ENCODE assay signal across 40 cellular contexts in the genomic region with DNA sequence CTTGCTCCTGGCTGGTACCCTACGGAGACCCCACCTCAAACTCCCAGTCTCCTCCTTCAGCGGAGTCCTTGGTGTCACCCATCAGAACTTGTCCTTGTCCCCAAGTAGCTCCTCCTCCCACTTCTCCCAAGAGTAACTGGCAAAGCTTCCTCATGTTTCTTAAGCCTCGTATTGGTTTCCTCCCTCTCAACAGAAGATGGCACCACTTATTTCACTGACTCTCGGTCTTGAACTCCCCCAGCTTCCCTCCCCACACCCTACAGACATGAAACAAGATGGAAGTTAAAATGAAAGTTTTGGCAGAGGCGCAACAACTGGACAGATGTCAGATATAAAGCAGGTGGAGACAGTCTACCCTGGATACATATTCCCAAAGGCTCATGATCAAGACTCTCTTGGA. TPM values are rescaled to one million over a fixed set of nuclear protein-coding genes. Genes with fewer than 3 reads are reported as not detected.
"Had no signal": no experiment of that assay in that cellular context is flagged by ENCODE, and none has a peak within 500 bp of the region (broad histone marks: within the 10 kb centered on the region; RNA-seq: fewer than 3 reads in every experiment).

No MANE protein-coding gene starts in this region.

- H3K9me3 Mint-ChIP-seq: activated CD4-positive, alpha-beta memory T cell treated with anti-CD3 and anti-CD28 coated beads for 36 hours; activated CD4-positive, alpha-beta T cell treated with anti-CD3 and anti-CD28 coated beads, Interleukin-2, amount 10 ng/mL, durations not matched to agents 24 days and 14 days; activated T-helper 1 cell treated with anti-CD3 and anti-CD28 coated beads, Interleukin-12 subunit alpha, Interleukin-12 subunit beta, Interleukin-2, Interleukin-4 antibody, amounts not matched to agents 30 ng/mL and 10 ng/mL and 1 ng/mL, durations not matched to agents 14 hours and 24 hours and 36 hours; natural killer cell; stimulated activated memory B cell treated with anti-CD40 and anti-IgM and Interleukin-4, amounts not matched to agents 10 μg/mL and 1 μg/mL and 100 μg/mL, for 72 hours; stimulated activated naive CD8-positive, alpha-beta T cell treated with anti-CD3 and anti-CD28 coated beads, Interleukin-15, amount 100 ng/mL, for 72 hours; type B pancreatic cell had no signal

- DNase-seq: activated CD4-positive, alpha-beta memory T cell treated with anti-CD3 and anti-CD28 coated beads for 36 hours; activated CD4-positive, alpha-beta T cell treated with anti-CD3 and anti-CD28 coated beads, Interleukin-2, amount 10 ng/mL, durations not matched to agents 24 days and 14 days; activated CD4-positive, CD25-positive, alpha-beta regulatory T cell treated with anti-CD3 and anti-CD28 coated beads, Interleukin-2, amount 50 U/mL, for 72 hours; activated CD8-positive, alpha-beta memory T cell treated with anti-CD3 and anti-CD28 coated beads, Interleukin-2, amount 50 U/mL, for 4 hours; activated gamma-delta T cell; activated naive CD4-positive, alpha-beta T cell treated with anti-CD3 and anti-CD28 coated beads, Interleukin-2, amount 50 U/mL, for 16 hours; activated T-cell treated with anti-CD3 and anti-CD28 coated beads, Interleukin-2, amount 50 U/mL, for 1 hour; effector CD8-positive, alpha-beta T cell; esophagus squamous epithelium; foreskin melanocyte; heart right ventricle; kidney glomerular epithelial cell; mesendoderm; natural killer cell; occipital lobe; stimulated activated CD4-positive, alpha-beta T cell treated with anti-CD3 and anti-CD28 coated beads, Interleukin-1b, Interleukin-23, amount 100 ng/mL, for 48 hours; stimulated activated CD4-positive, alpha-beta T cell treated with anti-CD3 and anti-CD28 coated beads, Interleukin-4, amount 100 ng/mL, for 4 hours; stimulated activated CD8-positive, alpha-beta memory T cell treated with anti-CD3 and anti-CD28 coated beads, Interleukin-4, amount 100 ng/mL, for 48 hours; stimulated activated naive CD8-positive, alpha-beta T cell treated with anti-CD3 and anti-CD28 coated beads, Interleukin-15, amount 100 ng/mL, for 72 hours; substantia nigra; T-helper 9 cell; uterus had no signal

- FAIRE-seq: bronchial epithelial cell, colon, endometrium had no signal

- H3K27me3 ChIP-seq: esophagus squamous epithelium, heart right ventricle, neural progenitor cell, right atrium auricular region, uterus had no signal

- H3K9me3 ChIP-seq: esophagus squamous epithelium, heart right ventricle, right atrium auricular region, uterus had no signal

- H3K4me3 ChIP-seq: esophagus squamous epithelium, heart right ventricle, lung, neural progenitor cell, right atrium auricular region, smooth muscle cell, uterus had no signal

- H3K4me1 Mint-ChIP-seq: activated CD4-positive, alpha-beta T cell treated with anti-CD3 and anti-CD28 coated beads, Interleukin-2, amount 10 ng/mL, durations not matched to agents 24 days and 14 days; natural killer cell; stimulated activated memory B cell treated with anti-CD40 and anti-IgM and Interleukin-4, amounts not matched to agents 10 μg/mL and 1 μg/mL and 100 μg/mL, for 72 hours; stimulated activated naive CD8-positive, alpha-beta T cell treated with anti-CD3 and anti-CD28 coated beads, Interleukin-15, amount 100 ng/mL, for 72 hours had no signal

- H3K27ac ChIP-seq: epithelial cell of prostate, heart right ventricle, neural progenitor cell, parathyroid adenoma, right atrium auricular region, uterus had no signal

- H3K4me3 Mint-ChIP-seq: activated CD4-positive, alpha-beta memory T cell treated with anti-CD3 and anti-CD28 coated beads for 36 hours; activated CD4-positive, alpha-beta T cell treated with anti-CD3 and anti-CD28 coated beads, Interleukin-2, amount 10 ng/mL, durations not matched to agents 24 days and 14 days; activated T-helper 1 cell treated with anti-CD3 and anti-CD28 coated beads, Interleukin-12 subunit alpha, Interleukin-12 subunit beta, Interleukin-2, Interleukin-4 antibody, amounts not matched to agents 30 ng/mL and 10 ng/mL and 1 ng/mL, durations not matched to agents 14 hours and 24 hours and 36 hours; natural killer cell; neural progenitor cell; stimulated activated memory B cell treated with anti-CD40 and anti-IgM and Interleukin-4, amounts not matched to agents 10 μg/mL and 1 μg/mL and 100 μg/mL, for 72 hours; stimulated activated naive CD8-positive, alpha-beta T cell treated with anti-CD3 and anti-CD28 coated beads, Interleukin-15, amount 100 ng/mL, for 72 hours; type B pancreatic cell had no signal

- H3K27ac Mint-ChIP-seq: activated CD4-positive, alpha-beta memory T cell treated with anti-CD3 and anti-CD28 coated beads for 36 hours; activated CD4-positive, alpha-beta T cell treated with anti-CD3 and anti-CD28 coated beads, Interleukin-2, amount 10 ng/mL, durations not matched to agents 24 days and 14 days; activated T-helper 1 cell treated with anti-CD3 and anti-CD28 coated beads, Interleukin-12 subunit alpha, Interleukin-12 subunit beta, Interleukin-2, Interleukin-4 antibody, amounts not matched to agents 30 ng/mL and 10 ng/mL and 1 ng/mL, durations not matched to agents 14 hours and 24 hours and 36 hours; neural progenitor cell; stimulated activated memory B cell treated with anti-CD40 and anti-IgM and Interleukin-4, amounts not matched to agents 10 μg/mL and 1 μg/mL and 100 μg/mL, for 72 hours; stimulated activated naive CD8-positive, alpha-beta T cell treated with anti-CD3 and anti-CD28 coated beads, Interleukin-15, amount 100 ng/mL, for 72 hours; type B pancreatic cell had no signal

- H3K36me3 ChIP-seq: neural progenitor cell, right atrium auricular region, uterus had no signal

- H3K4me1 ChIP-seq: uterus had no signal

- ATAC-seq: heart right ventricle; left lobe of liver; natural killer cell; stimulated activated memory B cell treated with anti-CD40 and anti-IgM and Interleukin-4, amounts not matched to agents 10 μg/mL and 1 μg/mL and 100 μg/mL, for 72 hours; stimulated activated naive CD8-positive, alpha-beta T cell treated with anti-CD3 and anti-CD28 coated beads, Interleukin-15, amount 100 ng/mL, for 72 hours had no signal

- H3K36me3 Mint-ChIP-seq: activated CD4-positive, alpha-beta memory T cell treated with anti-CD3 and anti-CD28 coated beads for 36 hours; natural killer cell; stimulated activated memory B cell treated with anti-CD40 and anti-IgM and Interleukin-4, amounts not matched to agents 10 μg/mL and 1 μg/mL and 100 μg/mL, for 72 hours; type B pancreatic cell had no signal

RNA-seq across cellular contexts. Expression of a gene that starts 13.4 kb away (rescaled TPM):
- total RNA-seq: activated CD4-positive, alpha-beta memory T cell treated with anti-CD3 and anti-CD28 coated beads for 36 hours; activated CD4-positive, alpha-beta T cell treated with anti-CD3 and anti-CD28 coated beads, Interleukin-2, amount 10 ng/mL, durations not matched to agents 24 days and 14 days; activated CD8-positive, alpha-beta memory T cell treated with anti-CD3 and anti-CD28 coated beads for 36 hours; activated T-helper 1 cell treated with anti-CD3 and anti-CD28 coated beads, Interleukin-12 subunit alpha, Interleukin-12 subunit beta, Interleukin-2, Interleukin-4 antibody, amounts not matched to agents 30 ng/mL and 10 ng/mL and 1 ng/mL, durations not matched to agents 14 hours and 24 hours and 36 hours; dermis microvascular lymphatic vessel endothelial cell; glomerular endothelial cell had no signal

RNA-seq across cellular contexts. Expression of a gene that starts 33.9 kb away (rescaled TPM):
- total RNA-seq: activated CD4-positive, alpha-beta memory T cell treated with anti-CD3 and anti-CD28 coated beads for 36 hours; activated CD4-positive, alpha-beta T cell treated with anti-CD3 and anti-CD28 coated beads, Interleukin-2, amount 10 ng/mL, durations not matched to agents 24 days and 14 days; activated CD8-positive, alpha-beta memory T cell treated with anti-CD3 and anti-CD28 coated beads for 36 hours; activated T-helper 1 cell treated with anti-CD3 and anti-CD28 coated beads, Interleukin-12 subunit alpha, Interleukin-12 subunit beta, Interleukin-2, Interleukin-4 antibody, amounts not matched to agents 30 ng/mL and 10 ng/mL and 1 ng/mL, durations not matched to agents 14 hours and 24 hours and 36 hours; bronchial epithelial cell; dermis microvascular lymphatic vessel endothelial cell; glomerular endothelial cell; heart right ventricle; left lobe of liver; mononuclear cell; natural killer cell; occipital lobe; smooth muscle cell had no signal
- polyA plus RNA-seq: smooth muscle cell had no signal

RNA-seq across cellular contexts. Expression of a gene that starts 46.5 kb away (rescaled TPM):
- total RNA-seq: activated CD4-positive, alpha-beta memory T cell treated with anti-CD3 and anti-CD28 coated beads for 36 hours; activated CD4-positive, alpha-beta T cell treated with anti-CD3 and anti-CD28 coated beads, Interleukin-2, amount 10 ng/mL, durations not matched to agents 24 days and 14 days; activated CD8-positive, alpha-beta memory T cell treated with anti-CD3 and anti-CD28 coated beads for 36 hours; activated T-helper 1 cell treated with anti-CD3 and anti-CD28 coated beads, Interleukin-12 subunit alpha, Interleukin-12 subunit beta, Interleukin-2, Interleukin-4 antibody, amounts not matched to agents 30 ng/mL and 10 ng/mL and 1 ng/mL, durations not matched to agents 14 hours and 24 hours and 36 hours; bronchial epithelial cell; dermis microvascular lymphatic vessel endothelial cell; mononuclear cell; natural killer cell; occipital lobe; pulmonary artery endothelial cell; smooth muscle cell; uterus had no signal
- polyA plus RNA-seq: smooth muscle cell had no signal
